In the genomic region with DNA sequence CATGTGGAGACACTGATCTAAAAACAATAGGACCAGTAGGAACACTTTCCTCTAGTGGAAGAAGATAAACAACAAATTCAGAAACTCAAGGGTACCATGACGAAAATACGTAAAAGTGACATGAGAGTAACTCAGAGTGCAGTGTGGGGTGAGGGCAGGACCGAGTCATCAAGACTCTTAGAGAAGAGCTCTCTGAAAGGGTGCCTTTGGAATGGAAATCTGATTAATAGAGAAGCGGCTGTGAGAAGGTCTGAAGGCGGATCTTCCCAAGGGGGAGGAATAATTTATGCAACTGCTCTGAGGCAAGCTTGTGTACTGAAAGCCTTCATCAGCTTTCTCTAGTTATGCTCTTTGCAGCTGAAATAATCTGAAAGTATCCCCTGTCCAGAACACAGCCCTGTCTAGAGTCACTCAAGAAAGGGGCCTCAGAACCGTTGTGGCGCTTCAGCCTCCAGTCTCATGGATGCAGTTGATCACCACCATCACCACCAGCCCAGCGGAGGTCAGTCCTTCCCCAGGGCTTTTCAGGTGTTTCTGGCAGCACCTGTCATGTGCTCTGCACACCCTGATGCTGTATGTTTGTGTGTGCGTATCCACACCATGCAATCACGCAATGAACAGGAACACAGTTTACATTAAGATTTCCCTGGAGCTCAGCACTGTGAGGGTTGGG, we compare ENCODE assay signal across 23 cellular contexts.
DNase-seq lines count a peak whose midpoint lies in the region; ATAC-seq and TF ChIP-seq lines count a peak whose summit lies in the region.
"Had no signal": no experiment of that assay in that cellular context is flagged by ENCODE, and none has a peak within 500 bp of the region (broad histone marks: within the 10 kb centered on the region; RNA-seq: fewer than 3 reads in every experiment).

No MANE protein-coding gene starts in this region.

- TF ChIP-seq CTCF in activated CD8-positive, alpha-beta T cell treated with anti-CD3 and anti-CD28 coated beads for 36 hours (IDR thresholded peaks at IDR 0.05): no peak
- TF ChIP-seq CTCF in Peyer's patch (IDR thresholded peaks at IDR 0.05): no peak

- peak overlapping the region; percentile 65 for H4K8ac ChIP-seq in neuronal stem cell (ENCODE audit: low read depth, low read length)

- H2BK5ac ChIP-seq in neuronal stem cell (ENCODE audit: low read length): peak overlapping the region; percentile 22

- H3K23ac ChIP-seq in neuronal stem cell (ENCODE audit: low read depth, low read length, poor library complexity): no peak overlapping the region

- H3K36me3 ChIP-seq in H7 (replicated peaks; ENCODE audit: control insufficient read depth, insufficient read depth, low read length) (no peaks in the 10 kb centered on the region), neuronal stem cell (replicated peaks in 1 of 2; ENCODE audit: control insufficient read depth in 2 of 2, insufficient read depth in 2 of 2, low read length in 2 of 2) (no peaks in the 10 kb centered on the region), Peyer's patch (no peaks in the 10 kb centered on the region)
- H3K36me3 ChIP-seq: cardiac muscle cell, upper lobe of right lung had no signal

- H3K27me3 ChIP-seq in H7 (ENCODE audit: control insufficient read depth, insufficient read depth, low read length): no peaks in the 10 kb centered on the region
- H3K27me3 ChIP-seq in neuronal stem cell (ENCODE audit: control insufficient read depth in 3 of 3, insufficient read depth in 3 of 3, low read depth in 1 of 3, low read length in 3 of 3): peaks cover 0 to 2% (median 0%) of the 10 kb centered on the region in 3 experiments
- no peaks in the 10 kb centered on the region for H3K27me3 ChIP-seq in Peyer's patch
- H3K27me3 ChIP-seq: cardiac muscle cell had no signal

- no peak overlapping the region for H3K4ac ChIP-seq in neuronal stem cell (ENCODE audit: low read length)

- DNase-seq in NCI-H2107 treated with DMSO at 0.1 percent for 48 hours (lab: John Stamatoyannopoulos, UW; ENCODE audit: unreplicated experiment) (peak; percentile 41), NCI-H2107 (lab: John Stamatoyannopoulos, UW) (no peak), H7 (peak; percentile 69), caudate nucleus (lab: John Stamatoyannopoulos, UW) (peak in 18 of 61 donors; percentile 8 to 71 (median 25)), neuronal stem cell (ENCODE audit: low spot score) (no peak), HuH-7.5 (ENCODE audit: low spot score) (no peak), Peyer's patch (no peak)
- DNase-seq in activated CD8-positive, alpha-beta T cell treated with anti-CD3 and anti-CD28 coated beads for 36 hours: no peak
- DNase-seq: activated CD4-positive, alpha-beta T cell treated with anti-CD3 and anti-CD28 coated beads for 4 hours; activated naive CD4-positive, alpha-beta T cell treated with anti-CD3 and anti-CD28 coated beads, Interleukin-2, amount 10 ng/mL, durations not matched to agents 7 days and 5 days; amniotic stem cell; HCEC 1CT; Kasumi-1; kidney glomerular epithelial cell; mammary epithelial cell; NCI-H1930; small intestine; stimulated activated CD4-positive, alpha-beta T cell treated with anti-CD3 and anti-CD28 coated beads, Interleukin-2, amount 100 ng/mL, for 24 hours; upper lobe of right lung had no signal

- peak overlapping the region; percentile 8 for H2AK5ac ChIP-seq in neuronal stem cell (ENCODE audit: low read depth, low read length)

- H2BK12ac ChIP-seq in neuronal stem cell (ENCODE audit: low read length): no peak overlapping the region

- H2AFZ ChIP-seq in neuronal stem cell (ENCODE audit: low read length): peak overlapping the region; percentile 46

- no peak for ATAC-seq in activated CD8-positive, alpha-beta T cell treated with anti-CD3 and anti-CD28 coated beads for 36 hours
- ATAC-seq: upper lobe of right lung had no signal

- H3K4me3 ChIP-seq in H7 (ENCODE audit: insufficient read depth, low read depth, low read length): no peak overlapping the region
- no peak overlapping the region for H3K4me3 ChIP-seq in neuronal stem cell (ENCODE audit: low read length in 2 of 2)
- no peak overlapping the region for H3K4me3 ChIP-seq in Peyer's patch
- H3K4me3 ChIP-seq: cardiac muscle cell, SK-N-MC, upper lobe of right lung had no signal

- H3K27me3 Mint-ChIP-seq in activated CD8-positive, alpha-beta T cell treated with anti-CD3 and anti-CD28 coated beads for 36 hours: peaks cover 17% of the 10 kb centered on the region
- H3K27me3 Mint-ChIP-seq: activated naive CD4-positive, alpha-beta T cell treated with anti-CD3 and anti-CD28 coated beads, Interleukin-2, amount 10 ng/mL, durations not matched to agents 7 days and 5 days had no signal

- H2BK120ac ChIP-seq in neuronal stem cell (ENCODE audit: low read depth, low read length): no peak overlapping the region

- no CpG with 5 or more reads among the region's 10 CpGs for WGBS in neuronal stem cell (ENCODE audit: extremely low coverage in 2 of 2, insufficient read length in 2 of 2, insufficient replicate concordance in 1 of 2), 2 donors

- H3K27ac ChIP-seq in caudate nucleus (ENCODE audit: low read depth, low read length): peak overlapping the region; percentile 61
- H3K27ac ChIP-seq in neuronal stem cell (replicated peaks; ENCODE audit: low read length): no peak overlapping the region
- H3K27ac ChIP-seq in Peyer's patch: no peak overlapping the region
- H3K27ac ChIP-seq: cardiac muscle cell, SK-N-MC, upper lobe of right lung had no signal

- intact Hi-C loops in activated CD8-positive, alpha-beta T cell treated with anti-CD3 and anti-CD28 coated beads for 36 hours (cut with micrococcal nuclease): no loop called here

- H3K14ac ChIP-seq in neuronal stem cell (ENCODE audit: low read length): peak overlapping the region; percentile 25

- no peaks in the 10 kb centered on the region for H3K36me3 Mint-ChIP-seq in activated CD8-positive, alpha-beta T cell treated with anti-CD3 and anti-CD28 coated beads for 36 hours (ENCODE audit: low read depth)
- H3K36me3 Mint-ChIP-seq: activated naive CD4-positive, alpha-beta T cell treated with anti-CD3 and anti-CD28 coated beads, Interleukin-2, amount 10 ng/mL, durations not matched to agents 7 days and 5 days had no signal

- H3K9ac ChIP-seq in neuronal stem cell (ENCODE audit: low read depth, low read length, poor library complexity): no peak overlapping the region

- no peak for TF ChIP-seq POLR2A in Peyer's patch (IDR thresholded peaks at IDR 0.05)

- peaks cover 2% of the 10 kb centered on the region for H3K79me1 ChIP-seq in neuronal stem cell (ENCODE audit: low read depth, low read length)

- peaks cover 8 to 9% of the 10 kb centered on the region in 2 donors for H3K4me1 ChIP-seq in neuronal stem cell (ENCODE audit: control insufficient read depth in 2 of 2, insufficient read depth in 1 of 2, low read depth in 1 of 2, low read length in 2 of 2)
- H3K4me1 ChIP-seq in Peyer's patch: no peaks in the 10 kb centered on the region
- H3K4me1 ChIP-seq: upper lobe of right lung had no signal

- H3K4me1 Mint-ChIP-seq in activated CD8-positive, alpha-beta T cell treated with anti-CD3 and anti-CD28 coated beads for 36 hours (ENCODE audit: low read depth): no peaks in the 10 kb centered on the region
- H3K4me1 Mint-ChIP-seq: activated naive CD4-positive, alpha-beta T cell treated with anti-CD3 and anti-CD28 coated beads, Interleukin-2, amount 10 ng/mL, durations not matched to agents 7 days and 5 days had no signal

- CTCF ChIA-PET in activated CD8-positive, alpha-beta T cell treated with anti-CD3 and anti-CD28 coated beads for 36 hours (lab: Charles Lee): no interaction called here

- no peak overlapping the region for H3K4me2 ChIP-seq in neuronal stem cell (ENCODE audit: insufficient read depth, low read length, poor library complexity, severe bottlenecking)

- H3K18ac ChIP-seq in neuronal stem cell (ENCODE audit: low read length): peak overlapping the region; percentile 59

- no peak overlapping the region for H2BK15ac ChIP-seq in neuronal stem cell (ENCODE audit: low read length)

- H3K9me3 Mint-ChIP-seq in activated CD8-positive, alpha-beta T cell treated with anti-CD3 and anti-CD28 coated beads for 36 hours: peaks cover 2% of the 10 kb centered on the region

- H3K27ac Mint-ChIP-seq in activated CD8-positive, alpha-beta T cell treated with anti-CD3 and anti-CD28 coated beads for 36 hours: no peak overlapping the region
- H3K27ac Mint-ChIP-seq: activated naive CD4-positive, alpha-beta T cell treated with anti-CD3 and anti-CD28 coated beads, Interleukin-2, amount 10 ng/mL, durations not matched to agents 7 days and 5 days; activated T-helper 1 cell treated with anti-CD3 and anti-CD28 coated beads, Interleukin-12 subunit alpha, Interleukin-12 subunit beta, Interleukin-2, Interleukin-4 antibody, amounts not matched to agents 30 ng/mL and 10 ng/mL and 1 ng/mL, durations not matched to agents 14 hours and 24 hours and 36 hours; T-helper 1 cell treated with Interleukin-12 subunit alpha and Interleukin-12 subunit beta and Interleukin-4 antibody, amounts not matched to agents 30 μg/mL and 1 μg/mL, for 36 hours had no signal

- POLR2A ChIA-PET in activated CD8-positive, alpha-beta T cell treated with anti-CD3 and anti-CD28 coated beads for 36 hours (lab: Charles Lee): no interaction called here

- no peak overlapping the region for H3K4me3 Mint-ChIP-seq in activated CD8-positive, alpha-beta T cell treated with anti-CD3 and anti-CD28 coated beads for 36 hours
- H3K4me3 Mint-ChIP-seq: activated naive CD4-positive, alpha-beta T cell treated with anti-CD3 and anti-CD28 coated beads, Interleukin-2, amount 10 ng/mL, durations not matched to agents 7 days and 5 days; activated T-helper 1 cell treated with anti-CD3 and anti-CD28 coated beads, Interleukin-12 subunit alpha, Interleukin-12 subunit beta, Interleukin-2, Interleukin-4 antibody, amounts not matched to agents 30 ng/mL and 10 ng/mL and 1 ng/mL, durations not matched to agents 14 hours and 24 hours and 36 hours; T-helper 1 cell treated with Interleukin-12 subunit alpha and Interleukin-12 subunit beta and Interleukin-4 antibody, amounts not matched to agents 30 μg/mL and 1 μg/mL, for 36 hours had no signal

- H3K9me3 ChIP-seq in neuronal stem cell (replicated peaks in 1 of 2; ENCODE audit: control insufficient read depth in 2 of 2, insufficient read depth in 1 of 2, low read depth in 1 of 2, low read length in 2 of 2): peaks cover 0 to 2% of the 10 kb centered on the region in 2 donors
- H3K9me3 ChIP-seq in Peyer's patch: no peaks in the 10 kb centered on the region
- H3K9me3 ChIP-seq: upper lobe of right lung had no signal

- H4K91ac ChIP-seq in neuronal stem cell (ENCODE audit: low read depth, low read length, poor library complexity): no peak overlapping the region

Comparison
In these comparisons a context has a peak if more than half of its experiments do, and no peak if none do; other contexts are left out.
1. DNase-seq: peak in NCI-H2107 treated with DMSO at 0.1 percent for 48 hours (single experiment) and H7 (single experiment); none in NCI-H2107 (single experiment), neuronal stem cell (single experiment), HuH-7.5 (single experiment), activated CD8-positive, alpha-beta T cell treated with anti-CD3 and anti-CD28 coated beads for 36 hours (single experiment) and Peyer's patch (0 of 3).